In the genomic region with DNA sequence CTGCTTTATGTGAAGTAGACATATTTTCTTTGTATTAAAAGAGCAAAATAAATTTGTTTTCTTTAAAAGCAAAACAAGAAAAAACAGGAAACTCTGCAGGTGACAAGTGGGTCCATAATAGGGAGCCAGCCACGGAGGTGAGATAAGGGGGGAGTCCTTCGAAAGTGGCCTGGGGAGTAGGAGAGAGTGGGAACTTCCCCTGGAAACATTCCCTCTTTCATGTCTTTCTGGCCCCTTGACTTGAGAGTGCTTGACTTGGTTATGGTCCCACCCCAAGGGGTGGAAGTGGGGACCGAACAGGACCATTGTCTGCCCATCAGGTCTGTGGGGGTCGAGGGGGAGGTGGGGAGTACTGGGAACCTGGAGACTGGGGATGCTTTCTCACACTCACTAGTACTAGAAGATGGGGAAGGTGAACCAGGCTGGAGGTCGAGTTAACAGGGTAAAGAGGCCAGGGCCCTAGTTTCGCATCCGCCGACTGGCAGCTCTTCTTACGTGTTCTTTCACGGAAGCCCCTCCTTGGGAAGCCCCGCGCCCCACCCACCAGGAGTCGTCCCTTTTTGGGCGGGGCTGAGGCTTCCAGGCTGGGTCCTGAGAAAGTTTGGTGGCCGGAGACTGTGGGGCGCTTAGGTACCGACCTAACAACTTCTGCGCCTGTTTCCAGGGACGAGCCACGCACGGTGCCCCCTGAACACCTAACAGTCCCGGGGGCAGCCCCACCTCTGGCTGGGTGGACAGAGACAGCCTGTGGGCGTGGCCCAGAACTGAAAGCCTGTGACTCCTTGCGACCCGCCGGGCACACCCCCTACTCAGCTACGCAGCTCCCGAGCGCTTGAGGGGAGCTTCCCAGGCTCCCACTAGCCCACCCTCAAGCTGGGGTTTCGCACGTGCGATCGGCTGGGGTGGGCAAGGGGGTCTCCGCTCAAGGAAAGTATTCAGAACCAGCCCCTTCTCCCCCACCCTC, we compare ENCODE assay signal across 8 cellular contexts. TPM values are rescaled to one million over a fixed set of nuclear protein-coding genes. Genes with fewer than 3 reads are reported as not detected.
DNase-seq lines count a peak whose midpoint lies in the region; ATAC-seq and TF ChIP-seq lines count a peak whose summit lies in the region.

No MANE protein-coding gene starts in this region.

- peak overlapping the region; percentile 99 for H3K4me2 ChIP-seq in BLaER1

- H3K4me1 Mint-ChIP-seq in WTC11: peaks cover 25% of the 10 kb centered on the region

- H3K4me1 ChIP-seq in BLaER1 (peaks cover 70% of the 10 kb centered on the region), mucosa of rectum (ENCODE audit: control insufficient read depth in 2 of 2, insufficient read depth in 2 of 2, low read length in 2 of 2) (peaks cover 41 to 55% of the 10 kb centered on the region in 2 donors)

- H4K20me1 ChIP-seq in BLaER1: peaks cover 84% of the 10 kb centered on the region

- H3K27ac ChIP-seq in BLaER1 (peak overlapping the region; percentile 28; the same call in 1 of the 2 replicates), cingulate gyrus (ENCODE audit: low read depth, low read length) (peak overlapping the region; percentile 49), mucosa of rectum (ENCODE audit: low read depth in 2 of 2, low read length in 2 of 2) (peak overlapping the region; percentile 94 to 95)

- peak overlapping the region; percentile 93 for H3K4me3 ChIP-seq in BLaER1
- peak overlapping the region; percentile 88 to 97 for H3K4me3 ChIP-seq in mucosa of rectum (ENCODE audit: low read length in 2 of 2)

- no peak for TF ChIP-seq CTCF in WTC11 (IDR thresholded peaks at IDR 0.05)

- peaks cover 100% of the 10 kb centered on the region for H3K27me3 Mint-ChIP-seq in WTC11 (ENCODE audit: low read depth)

- H3K9ac ChIP-seq in BLaER1 (peak overlapping the region; percentile 81), mucosa of rectum (ENCODE audit: low read depth in 1 of 2, low read length in 2 of 2) (peak overlapping the region; percentile 95 to 97)

- POLR2A ChIA-PET in WTC11 (lab: Charles Lee): interaction anchor here (0.9 to 1.0 kb wide), 2 partner anchors 19 to 151 kb away, joined by 3 read pairs; no protein-coding TSS in a partner anchor

- peaks cover 38% of the 10 kb centered on the region for H3K27me3 ChIP-seq in BLaER1
- peaks cover 0 to 3% of the 10 kb centered on the region in 2 donors for H3K27me3 ChIP-seq in mucosa of rectum (ENCODE audit: control insufficient read depth in 2 of 2, insufficient read depth in 2 of 2, low read length in 2 of 2)

- H3K36me3 Mint-ChIP-seq in WTC11: peaks cover 2% of the 10 kb centered on the region; the same call in 1 of the 2 replicates

- CTCF ChIA-PET in WTC11 (lab: Charles Lee): interaction anchor here (0.8 to 15.3 kb wide), 12 partner anchors 8 to 205 kb away, joined by 3 to 386 read pairs (median 8); partner anchors contain the start of genes B3GNT9, CES3, HSF4 and NOL3

- DNase-seq in WTC11 (ENCODE audit: low spot score) (peak; percentile 48), T1000 (lab: John Stamatoyannopoulos, UW) (no peak)
- peak; percentile 55 to 75 (median 64) for DNase-seq in stimulated activated naive CD4-positive, alpha-beta T cell (lab: John Stamatoyannopoulos, UW)

- H3K36me3 ChIP-seq in BLaER1 (peaks cover 7% of the 10 kb centered on the region; the same call in 1 of the 2 replicates), mucosa of rectum (ENCODE audit: control insufficient read depth in 2 of 2, insufficient read depth in 2 of 2, low read length in 2 of 2) (no peaks in the 10 kb centered on the region)

- H3K27ac Mint-ChIP-seq in WTC11: no peak overlapping the region

- peak overlapping the region; percentile 74 for H3K4me3 Mint-ChIP-seq in WTC11

- ATAC-seq in GM19351 (IDR thresholded peaks at IDR 0.05; ENCODE audit: unreplicated experiment): peak; percentile 37
- peak; percentile 40 for ATAC-seq in HG03460 (IDR thresholded peaks at IDR 0.05; ENCODE audit: unreplicated experiment)
- 0 out of 2 replicates have a peak, but pooled peaks have one; percentile 1 for ATAC-seq in WTC11

- H3K9me3 ChIP-seq in BLaER1 (no peaks in the 10 kb centered on the region), mucosa of rectum (ENCODE audit: control insufficient read depth in 2 of 2, low read length in 2 of 2) (no peaks in the 10 kb centered on the region)

- H3K9me3 Mint-ChIP-seq in WTC11: no peaks in the 10 kb centered on the region

TF ChIP-seq in WTC11, 78 proteins besides CTCF, POLR2A, EP300 and RAD21:
- no peak for TF ChIP-seq GABPB1 (CRISPR knock-in tag; IDR thresholded peaks at IDR 0.05)
- TF ChIP-seq SMAD3 (CRISPR knock-in tag; IDR thresholded peaks at IDR 0.05; ENCODE audit: borderline replicate concordance): no peak
- no peak; the same call in 1 of the 2 replicates for TF ChIP-seq SP1 (CRISPR knock-in tag; conservative IDR thresholded peaks at IDR 0.05)
- no peak for TF ChIP-seq GRHL2 (CRISPR knock-in tag; IDR thresholded peaks at IDR 0.05; ENCODE audit: insufficient replicate concordance, severe bottlenecking)
- no peak for TF ChIP-seq TP53 (CRISPR knock-in tag; IDR thresholded peaks at IDR 0.05)
- TF ChIP-seq AR (CRISPR knock-in tag; IDR thresholded peaks at IDR 0.05): no peak
- TF ChIP-seq NFE2L1 (CRISPR knock-in tag; IDR thresholded peaks at IDR 0.05): no peak
- no peak for TF ChIP-seq NFATC4 (CRISPR knock-in tag; IDR thresholded peaks at IDR 0.05)
- no peak for TF ChIP-seq PRDM15 (CRISPR knock-in tag; IDR thresholded peaks at IDR 0.05)
- TF ChIP-seq, protein P1, sequence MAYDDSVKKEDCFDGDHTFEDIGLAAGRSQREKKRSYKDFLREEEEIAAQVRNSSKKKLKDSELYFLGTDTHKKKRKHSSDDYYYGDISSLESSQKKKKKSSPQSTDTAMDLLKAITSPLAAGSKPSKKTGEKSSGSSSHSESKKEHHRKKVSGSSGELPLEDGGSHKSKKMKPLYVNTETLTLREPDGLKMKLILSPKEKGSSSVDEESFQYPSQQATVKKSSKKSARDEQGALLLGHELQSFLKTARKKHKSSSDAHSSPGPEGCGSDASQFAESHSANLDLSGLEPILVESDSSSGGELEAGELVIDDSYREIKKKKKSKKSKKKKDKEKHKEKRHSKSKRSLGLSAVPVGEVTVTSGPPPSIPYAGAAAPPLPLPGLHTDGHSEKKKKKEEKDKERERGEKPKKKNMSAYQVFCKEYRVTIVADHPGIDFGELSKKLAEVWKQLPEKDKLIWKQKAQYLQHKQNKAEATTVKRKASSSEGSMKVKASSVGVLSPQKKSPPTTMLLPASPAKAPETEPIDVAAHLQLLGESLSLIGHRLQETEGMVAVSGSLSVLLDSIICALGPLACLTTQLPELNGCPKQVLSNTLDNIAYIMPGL (CRISPR knock-in tag; IDR thresholded peaks at IDR 0.05): no peak
TF ChIP-seq in WTC11: peak in this region for 0.

RNA-seq across cellular contexts. Expression of gene TRADD, which starts 0.8 kb away (rescaled TPM):
- 1.4 to 2.1 TPM (median 1.7 TPM) in 3 replicates for total RNA-seq in WTC11 (2021)

RNA-seq across cellular contexts. Expression of gene FBXL8, which starts 0.8 kb away (rescaled TPM):
- 1.1 to 1.2 TPM (median 1.1 TPM) in 3 replicates for total RNA-seq in WTC11 (2021)

RNA-seq across cellular contexts. Expression of gene HSF4, which starts 5.6 kb away (rescaled TPM):
- total RNA-seq in WTC11 (2021): 2.2 to 2.5 TPM (median 2.3 TPM) in 3 replicates

RNA-seq across cellular contexts. Expression of gene B3GNT9, which starts 8.1 kb away (rescaled TPM):
- total RNA-seq in WTC11 (2021): 6.4 to 7.8 TPM (median 7.6 TPM) in 3 replicates

RNA-seq across cellular contexts. Expression of gene NOL3, which starts 11.4 kb away (rescaled TPM):
- total RNA-seq in WTC11 (2021): 8.5 to 10.6 TPM (median 9.7 TPM) in 3 replicates

Comparison
In these comparisons a context has a peak if more than half of its experiments do, and no peak if none do; other contexts are left out.
1. H3K27ac ChIP-seq: peak in every context shown above with its lines; median percentile 94 in mucosa of rectum; 49 in cingulate gyrus; 28 in BLaER1.